13 cellular contexts compared by ENCODE assay signal in genomic region chr1:151210830-151211229, GRCh38. TPM values are rescaled to one million over a fixed set of nuclear protein-coding genes. Genes with fewer than 3 reads are reported as not detected.
DNase-seq lines count a peak whose midpoint lies in the region; ATAC-seq and TF ChIP-seq lines count a peak whose summit lies in the region.
"Had no signal": no experiment of that assay in that cellular context is flagged by ENCODE, and none has a peak within 500 bp of the region (broad histone marks: within the 10 kb centered on the region; RNA-seq: fewer than 3 reads in every experiment).

No MANE protein-coding gene starts in this region.

- H3K27me3 ChIP-seq in thoracic aorta (replicated peaks; ENCODE audit: insufficient read depth) = no peaks in the 10 kb centered on the region
- H3K27me3 ChIP-seq: hepatocyte had no signal

- peaks cover 11 to 44% of the 10 kb centered on the region in 2 donors for H3K4me1 ChIP-seq in thoracic aorta (ENCODE audit: control insufficient read depth in 1 of 2, low read depth in 2 of 2)

- H3K36me3 ChIP-seq in thoracic aorta = peaks cover 9% of the 10 kb centered on the region

- CTCF ChIA-PET in T-cell (lab: Charles Lee) = no interaction called here

- H3K4me1 Mint-ChIP-seq in T-cell = peaks cover 29 to 32% (median 30%) of the 10 kb centered on the region in 3 donors

- peak in 1 of 2 donors; percentile 50 for ATAC-seq in activated naive CD4-positive, alpha-beta T cell treated with anti-CD3 and anti-CD28 coated beads, Interleukin-2, amount 50 U/mL, for 72 hours
- ATAC-seq in T-cell (replicated peaks in 1 of 4) (no peak), thoracic aorta (ENCODE audit: insufficient number of reproducible peaks, low FRiP score, low read depth) (no peak), HG02678 (IDR thresholded peaks at IDR 0.05; ENCODE audit: unreplicated experiment) (no peak), GM21423 (IDR thresholded peaks at IDR 0.05; ENCODE audit: unreplicated experiment) (no peak), HG03565 (IDR thresholded peaks at IDR 0.05; ENCODE audit: unreplicated experiment) (no peak)
- ATAC-seq: left colon had no signal

- peak overlapping the region; percentile 70 to 82 for H3K27ac Mint-ChIP-seq in activated naive CD4-positive, alpha-beta T cell treated with anti-CD3 and anti-CD28 coated beads, Interleukin-2, amount 50 U/mL, for 72 hours
- peak overlapping the region; percentile 23 to 28 for H3K27ac Mint-ChIP-seq in T-cell

- H3K4me3 ChIP-seq in thoracic aorta = no peak overlapping the region
- H3K4me3 ChIP-seq: hepatocyte had no signal

- H3K9me3 ChIP-seq in thoracic aorta = no peaks in the 10 kb centered on the region

- POLR2A ChIA-PET in T-cell (lab: Charles Lee) = no interaction called here

- no peak for DNase-seq in activated naive CD4-positive, alpha-beta T cell treated with anti-CD3 and anti-CD28 coated beads, Interleukin-2, amount 50 U/mL, for 72 hours (ENCODE audit: low spot score in 2 of 2)
- DNase-seq in activated naive CD4-positive, alpha-beta T cell (lab: John Stamatoyannopoulos, UW) = no peak
- DNase-seq in T-cell = no peak
- DNase-seq in epithelial cell of prostate (ENCODE audit: low read depth, low spot score) = no peak
- no peak for DNase-seq in thoracic aorta (ENCODE audit: low spot score)
- DNase-seq: activated CD4-positive, alpha-beta T cell treated with anti-CD3 and anti-CD28 coated beads for 1 hour; activated effector memory CD4-positive, alpha-beta T cell treated with Interleukin-2 at 50 U/mL for 16 hours; left colon had no signal

- TF ChIP-seq CTCF in thoracic aorta (IDR thresholded peaks at IDR 0.05) = no peak

- peaks cover 0 to 11% of the 10 kb centered on the region in 2 donors for H3K36me3 Mint-ChIP-seq in activated naive CD4-positive, alpha-beta T cell treated with anti-CD3 and anti-CD28 coated beads, Interleukin-2, amount 50 U/mL, for 72 hours
- H3K36me3 Mint-ChIP-seq in T-cell = peaks cover 17% of the 10 kb centered on the region

- peak overlapping the region; percentile 69 for H3K27ac ChIP-seq in epithelial cell of prostate
- H3K27ac ChIP-seq in thoracic aorta = peak overlapping the region; percentile 12 to 62
- H3K27ac ChIP-seq: hepatocyte had no signal

- no peaks in the 10 kb centered on the region for H3K27me3 Mint-ChIP-seq in T-cell

- peak overlapping the region in 1 of 3 donors; percentile 44 for H3K4me3 Mint-ChIP-seq in T-cell

- H3K9me3 Mint-ChIP-seq in activated naive CD4-positive, alpha-beta T cell treated with anti-CD3 and anti-CD28 coated beads, Interleukin-2, amount 50 U/mL, for 72 hours = no peaks in the 10 kb centered on the region
- H3K9me3 Mint-ChIP-seq in T-cell = no peaks in the 10 kb centered on the region

RNA-seq across cellular contexts. Expression of gene PIP5K1A, which starts 12.5 kb away (rescaled TPM):
- total RNA-seq in activated naive CD4-positive, alpha-beta T cell treated with anti-CD3 and anti-CD28 coated beads, Interleukin-2, amount 50 U/mL, for 72 hours = 100 to 1,000 TPM in 1 of 2 donors, 10 to 100 TPM in 1; 88.0 to 137 TPM
- total RNA-seq in T-cell (10 to 100 TPM; 39.2 to 52.7 (median 48.0) TPM), thoracic aorta (10 to 100 TPM; 49.7 to 97.6 TPM)

RNA-seq across cellular contexts. Expression of gene VPS72, which starts 20.8 kb away (rescaled TPM):
- 10 to 100 TPM; 61.3 to 67.0 TPM for total RNA-seq in activated naive CD4-positive, alpha-beta T cell treated with anti-CD3 and anti-CD28 coated beads, Interleukin-2, amount 50 U/mL, for 72 hours
- total RNA-seq in T-cell (10 to 100 TPM; 50.2 to 84.5 (median 58.9) TPM), thoracic aorta (10 to 100 TPM; 32.5 to 39.7 TPM)

RNA-seq across cellular contexts. Expression of gene TMOD4, which starts 35.0 kb away (rescaled TPM):
- total RNA-seq in activated naive CD4-positive, alpha-beta T cell treated with anti-CD3 and anti-CD28 coated beads, Interleukin-2, amount 50 U/mL, for 72 hours = under 1 TPM; 0.77 to 0.78 TPM
- total RNA-seq in T-cell = 1 to 10 TPM; 1.9 to 6.2 (median 5.3) TPM
- not detected for total RNA-seq in thoracic aorta
- total RNA-seq: hepatocyte, temporal lobe had no signal

RNA-seq across cellular contexts. Expression of gene PSMD4, which starts 43.7 kb away (rescaled TPM):
- total RNA-seq in activated naive CD4-positive, alpha-beta T cell treated with anti-CD3 and anti-CD28 coated beads, Interleukin-2, amount 50 U/mL, for 72 hours = 100 to 1,000 TPM; 185 to 189 TPM
- total RNA-seq in T-cell (100 to 1,000 TPM in 3 of 5 donors, 10 to 100 TPM in 2; 68.1 to 150 (median 133) TPM), thoracic aorta (10 to 100 TPM; 79.1 to 87.6 TPM)

RNA-seq across cellular contexts. Expression of gene SCNM1, which starts 44.9 kb away (rescaled TPM):
- 10 to 100 TPM; 62.3 to 83.9 TPM for total RNA-seq in activated naive CD4-positive, alpha-beta T cell treated with anti-CD3 and anti-CD28 coated beads, Interleukin-2, amount 50 U/mL, for 72 hours
- total RNA-seq in T-cell = 10 to 100 TPM; 35.4 to 60.4 (median 52.4) TPM
- total RNA-seq in thoracic aorta = 10 to 100 TPM; 19.1 to 27.7 TPM
